Comparison of ENCODE assay signal across 8 cellular contexts in the genomic region with DNA sequence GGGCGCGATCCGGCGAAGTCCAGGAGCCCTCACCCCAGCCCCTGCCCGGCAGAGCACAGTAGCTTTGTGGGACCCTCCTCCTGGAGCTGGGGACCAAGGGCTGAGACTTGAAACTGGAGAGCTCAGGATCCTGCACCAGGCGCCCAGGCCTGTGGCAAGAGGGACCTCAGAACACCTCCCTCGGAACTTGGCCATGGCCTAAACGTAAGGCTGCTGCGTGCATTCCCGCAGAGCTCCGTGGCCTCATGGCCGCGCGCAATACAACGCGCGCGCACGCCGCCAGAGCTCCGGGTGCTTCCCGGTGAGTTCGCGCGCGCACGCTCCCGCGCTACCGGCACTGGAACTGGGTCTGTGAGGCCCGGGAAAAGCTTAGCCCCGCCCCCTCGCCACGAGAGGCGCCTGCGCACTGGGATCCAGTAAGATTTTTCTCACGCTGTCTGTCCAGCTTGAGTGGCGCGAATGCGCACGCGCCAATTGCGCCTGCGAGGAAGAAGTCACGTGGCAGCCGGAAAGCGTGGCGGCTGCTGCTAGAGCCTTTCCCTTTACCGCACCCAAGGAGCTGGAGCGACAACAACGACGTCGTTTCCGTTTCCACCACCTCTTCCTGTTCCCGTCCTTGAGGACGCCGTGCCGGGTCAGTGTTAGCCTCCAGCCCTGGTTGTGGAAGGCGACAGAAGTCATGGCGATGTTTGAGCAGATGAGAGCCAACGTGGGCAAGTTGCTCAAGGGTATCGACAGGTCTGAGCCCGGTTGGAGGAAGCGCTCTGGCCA. TPM values are rescaled to one million over a fixed set of nuclear protein-coding genes. Genes with fewer than 3 reads are reported as not detected.
DNase-seq lines count a peak whose midpoint lies in the region; ATAC-seq and FAIRE-seq lines count a peak whose summit lies in the region.

Gene EIF3K, plus strand, starts transcription at position 599 of the 771 bp plus-strand sequence. Its CDS starts 81 bp downstream, at position 680.

- H3K9me3 Mint-ChIP-seq in CD8-positive, alpha-beta memory T cell = no peaks in the 10 kb centered on the region
- no peaks in the 10 kb centered on the region for H3K9me3 Mint-ChIP-seq in effector memory CD8-positive, alpha-beta T cell

- peak; percentile 47 for ATAC-seq in GM21360 (IDR thresholded peaks at IDR 0.05; ENCODE audit: unreplicated experiment)
- peak; percentile 70 for ATAC-seq in effector memory CD8-positive, alpha-beta T cell (replicated peaks)

- peak within 1 kb of the TSS; percentile 85 for H3K27ac ChIP-seq in CD8-positive, alpha-beta memory T cell (ENCODE audit: low read depth, low read length)

- peaks cover 46% of the 10 kb centered on the region for H3K4me1 ChIP-seq in CD8-positive, alpha-beta memory T cell (ENCODE audit: insufficient read depth, low read length)

- POLR2A ChIA-PET in CD8-positive, alpha-beta memory T cell (lab: Charles Lee) = interaction anchor here (0.5 to 1.7 kb wide), 12 partner anchors 28 to 312 kb away, joined by 3 to 10 read pairs (median 4); partner anchors contain the start of genes ACTN4, ECH1, FAM98C and MRPS12

- peaks cover 3 to 72% (median 7%) of the 10 kb centered on the region in 3 donors for H3K36me3 Mint-ChIP-seq in CD8-positive, alpha-beta memory T cell
- peaks cover 65% of the 10 kb centered on the region for H3K36me3 Mint-ChIP-seq in effector memory CD8-positive, alpha-beta T cell (ENCODE audit: insufficient read depth)

- H3K27me3 ChIP-seq in CD8-positive, alpha-beta memory T cell (ENCODE audit: insufficient read depth, low read length, poor library complexity, severe bottlenecking) = no peaks in the 10 kb centered on the region

- H3K27me3 Mint-ChIP-seq in CD8-positive, alpha-beta memory T cell = no peaks in the 10 kb centered on the region
- no peaks in the 10 kb centered on the region for H3K27me3 Mint-ChIP-seq in effector memory CD8-positive, alpha-beta T cell

- H3K27ac Mint-ChIP-seq in CD8-positive, alpha-beta memory T cell = peak within 1 kb of the TSS; percentile 92 to 100 (median 99)
- peak within 1 kb of the TSS; percentile 99 to 100 for H3K27ac Mint-ChIP-seq in effector memory CD8-positive, alpha-beta T cell

- CTCF ChIA-PET in CD8-positive, alpha-beta memory T cell (lab: Charles Lee) = interaction anchor here (0.7 to 5.7 kb wide), 17 partner anchors 8 to 312 kb away, joined by 3 to 43 read pairs (median 4); partner anchors contain the start of genes FAM98C, MRPS12 and SARS2

- H3K4me1 Mint-ChIP-seq in CD8-positive, alpha-beta memory T cell = peaks cover 47 to 63% (median 63%) of the 10 kb centered on the region in 3 donors
- H3K4me1 Mint-ChIP-seq in effector memory CD8-positive, alpha-beta T cell (ENCODE audit: low read depth in 2 of 2) = peaks cover 54 to 56% of the 10 kb centered on the region in 2 donors

- peak within 1 kb of the TSS; percentile 75 for H3K4me3 ChIP-seq in CD8-positive, alpha-beta memory T cell (ENCODE audit: low read length)

- peaks cover 19% of the 10 kb centered on the region for H3K36me3 ChIP-seq in CD8-positive, alpha-beta memory T cell (ENCODE audit: insufficient read depth, low read length)

- H3K9me3 ChIP-seq in CD8-positive, alpha-beta memory T cell (ENCODE audit: low read length) = no peaks in the 10 kb centered on the region

- FAIRE-seq in HTR-8/SVneo (lab: Jason Lieb, UNC) = peak; percentile 94

- H3K4me3 Mint-ChIP-seq in CD8-positive, alpha-beta memory T cell = peak within 1 kb of the TSS; percentile 96 to 100 (median 99)
- H3K4me3 Mint-ChIP-seq in effector memory CD8-positive, alpha-beta T cell = peak within 1 kb of the TSS; percentile 100

- peak; percentile 96 to 98 (median 96) for DNase-seq in CD8-positive, alpha-beta memory T cell
- DNase-seq in HTR-8/SVneo (ENCODE audit: insufficient read length, low spot score) (peak; percentile 99), NOMO-1 treated with dmso at 0.1 percent for 144 hours (lab: John Stamatoyannopoulos, UW; ENCODE audit: unreplicated experiment) (peak; percentile 97), medulla oblongata (ENCODE audit: extremely low spot score) (peak; percentile 99)
- peak; percentile 95 to 99 (median 97) for DNase-seq in activated CD8-positive, alpha-beta memory T cell treated with anti-CD3 and anti-CD28 coated beads for 48 hours (ENCODE audit: low read depth in 2 of 3, low spot score in 2 of 3)
- peak; percentile 92 to 93 (median 93) for DNase-seq in effector memory CD8-positive, alpha-beta T cell
- peak; percentile 98 for DNase-seq in stimulated activated CD8-positive, alpha-beta memory T cell treated with anti-CD3 and anti-CD28 coated beads, Interleukin-12 subunit alpha, Interleukin-12 subunit beta, amount 100 ng/mL, for 1 hour (ENCODE audit: low read depth)

RNA-seq across cellular contexts. Expression of gene EIF3K, which starts in this region (rescaled TPM):
- total RNA-seq in CD8-positive, alpha-beta memory T cell = 100 to 1,000 TPM; 275 to 282 TPM
- polyA plus RNA-seq in CD8-positive, alpha-beta memory T cell = 401 TPM

Comparison
In these comparisons a context has a peak if more than half of its experiments do, and no peak if none do; other contexts are left out.
1. Peak in every context shown above with its lines: DNase-seq, ATAC-seq, H3K4me3 ChIP-seq and H3K27ac ChIP-seq.